Comparison of ENCODE assay signal across 14 cellular contexts in genomic region chr9:124673063-124673462, GRCh38.
"Had no signal": no experiment of that assay in that cellular context is flagged by ENCODE, and none has a peak within 500 bp of the region (broad histone marks: within the 10 kb centered on the region; RNA-seq: fewer than 3 reads in every experiment).

No MANE protein-coding gene starts in this region.

- H3K4me3 Mint-ChIP-seq: activated CD4-positive, alpha-beta memory T cell treated with anti-CD3 and anti-CD28 coated beads, Interleukin-2, amount 10 ng/mL, durations not matched to agents 7 days and 5 days had no signal

- DNase-seq: activated CD4-positive, alpha-beta memory T cell treated with anti-CD3 and anti-CD28 coated beads, Interleukin-2, amount 10 ng/mL, durations not matched to agents 7 days and 5 days; activated CD8-positive, alpha-beta memory T cell treated with anti-CD3 and anti-CD28 coated beads, Interleukin-2, amount 50 U/mL, for 48 hours; activated naive CD4-positive, alpha-beta T cell treated with Interleukin-2 at 50 U/mL for 16 hours; caudate nucleus; cortex of kidney; effector CD8-positive, alpha-beta T cell; gastrocnemius medialis; posterior cingulate gyrus; right cardiac atrium; tibial artery; uterus had no signal

- H3K27ac Mint-ChIP-seq: activated CD4-positive, alpha-beta memory T cell treated with anti-CD3 and anti-CD28 coated beads, Interleukin-2, amount 10 ng/mL, durations not matched to agents 7 days and 5 days; naive thymus-derived CD4-positive, alpha-beta T cell had no signal

- H3K9me3 Mint-ChIP-seq: activated CD4-positive, alpha-beta memory T cell treated with anti-CD3 and anti-CD28 coated beads, Interleukin-2, amount 10 ng/mL, durations not matched to agents 7 days and 5 days had no signal

- H3K4me3 ChIP-seq: gastrocnemius medialis, lung, smooth muscle cell, tibial artery, uterus had no signal

- H3K27me3 ChIP-seq: gastrocnemius medialis, tibial artery, uterus had no signal

- ATAC-seq: gastrocnemius medialis; naive thymus-derived CD4-positive, alpha-beta T cell; right cardiac atrium had no signal

- H3K36me3 ChIP-seq: gastrocnemius medialis, tibial artery, uterus had no signal
